In the genomic region with DNA sequence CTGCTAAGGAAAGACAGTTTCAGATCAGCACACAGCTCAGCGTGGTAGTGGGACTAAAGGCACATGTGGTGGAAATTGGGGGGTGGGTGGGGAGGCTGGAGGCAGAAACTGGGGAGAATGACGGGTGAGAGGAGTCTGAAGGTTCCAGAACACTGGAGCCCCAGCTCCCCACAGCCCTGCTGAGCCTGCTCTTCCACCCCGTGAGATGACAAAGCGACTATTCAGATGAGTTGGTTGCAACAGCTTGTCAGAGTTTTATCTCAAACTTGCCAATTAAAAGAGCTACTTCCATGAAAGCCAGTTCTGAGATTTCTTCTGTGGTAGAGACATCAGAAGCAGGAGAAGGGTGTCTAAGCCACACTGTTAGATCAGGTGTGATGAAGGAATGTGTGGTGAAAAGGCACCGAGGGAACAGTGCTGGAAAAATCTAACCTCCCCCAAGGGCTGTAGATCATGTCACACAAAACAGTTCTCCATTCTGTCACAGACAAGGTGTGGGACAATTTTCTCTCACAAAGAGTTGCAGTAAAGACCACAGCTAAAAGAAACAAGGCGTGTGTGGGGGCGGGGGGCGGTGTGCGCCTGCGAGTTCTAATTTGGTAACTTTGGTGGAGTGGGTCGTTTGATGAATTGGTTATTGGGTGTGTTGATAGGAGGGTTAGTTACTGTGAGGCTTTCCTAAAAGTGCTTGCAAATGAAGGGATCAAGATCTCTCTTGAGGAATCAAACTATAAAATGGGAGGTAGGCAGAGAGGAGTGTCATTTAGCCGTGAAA, we compare ENCODE assay signal across 31 cellular contexts. TPM values are rescaled to one million over a fixed set of nuclear protein-coding genes. Genes with fewer than 3 reads are reported as not detected.
DNase-seq lines count a peak whose midpoint lies in the region; ATAC-seq and TF ChIP-seq lines count a peak whose summit lies in the region.
"Had no signal": no experiment of that assay in that cellular context is flagged by ENCODE, and none has a peak within 500 bp of the region (broad histone marks: within the 10 kb centered on the region; RNA-seq: fewer than 3 reads in every experiment).

No MANE protein-coding gene starts in this region.

- peaks cover 0 to 6% (median 0%) of the 10 kb centered on the region in 5 donors for H3K9me3 Mint-ChIP-seq in CD8-positive, alpha-beta memory T cell
- no peaks in the 10 kb centered on the region for H3K9me3 Mint-ChIP-seq in neural progenitor cell

- TF ChIP-seq POLR2A in adrenal gland (IDR thresholded peaks at IDR 0.05): no peak

- peaks cover 12% of the 10 kb centered on the region; the same call in 1 of the 2 replicates for H3K36me3 ChIP-seq in BLaER1
- H3K36me3 ChIP-seq in CD8-positive, alpha-beta memory T cell (ENCODE audit: insufficient read depth, low read length): no peaks in the 10 kb centered on the region
- no peaks in the 10 kb centered on the region for H3K36me3 ChIP-seq in neural progenitor cell
- no peaks in the 10 kb centered on the region for H3K36me3 ChIP-seq in adrenal gland (replicated peaks in 1 of 2)
- H3K36me3 ChIP-seq: colonic mucosa, HAP-1, heart right ventricle had no signal

- peaks cover 37% of the 10 kb centered on the region for H3K4me1 ChIP-seq in BLaER1
- H3K4me1 ChIP-seq in CD8-positive, alpha-beta memory T cell (ENCODE audit: insufficient read depth, low read length): no peaks in the 10 kb centered on the region
- H3K4me1 ChIP-seq in neural progenitor cell: peaks cover 15% of the 10 kb centered on the region
- no peaks in the 10 kb centered on the region for H3K4me1 ChIP-seq in adrenal gland (replicated peaks in 1 of 2)
- H3K4me1 ChIP-seq: colonic mucosa had no signal

- 73 to 82% (median 78%) methylated on average over 12 of the region's 12 CpGs for WGBS in adrenal gland, 4 donors

- H3K27me3 ChIP-seq in BLaER1 (no peaks in the 10 kb centered on the region), neural progenitor cell (peaks cover 6% of the 10 kb centered on the region), adrenal gland (no peaks in the 10 kb centered on the region)
- no peaks in the 10 kb centered on the region for H3K27me3 ChIP-seq in CD8-positive, alpha-beta memory T cell (ENCODE audit: insufficient read depth, low read length, poor library complexity, severe bottlenecking)
- H3K27me3 ChIP-seq: colonic mucosa, heart right ventricle had no signal

- no peak for TF ChIP-seq CTCF in neural progenitor cell (IDR thresholded peaks at IDR 0.05)
- no peak for TF ChIP-seq CTCF in adrenal gland (IDR thresholded peaks at IDR 0.05)

- peaks cover 21% of the 10 kb centered on the region for H3F3A ChIP-seq in neural progenitor cell (ENCODE audit: low read depth)

- intact Hi-C loops in adrenal gland (cut with DNase I): no loop called here

- peaks cover 0 to 2% (median 0%) of the 10 kb centered on the region in 3 donors for H3K36me3 Mint-ChIP-seq in CD8-positive, alpha-beta memory T cell
- no peaks in the 10 kb centered on the region for H3K36me3 Mint-ChIP-seq in neural progenitor cell

- POLR2A ChIA-PET in CD8-positive, alpha-beta memory T cell (lab: Charles Lee): no interaction called here

- H3K27ac ChIP-seq in BLaER1 (no peak overlapping the region), neural progenitor cell (no peak overlapping the region), adrenal gland (no peak overlapping the region)
- H3K27ac ChIP-seq in CD8-positive, alpha-beta memory T cell (ENCODE audit: low read depth, low read length): no peak overlapping the region
- H3K27ac ChIP-seq: colonic mucosa, heart right ventricle had no signal

- H3K79me2 ChIP-seq in neural progenitor cell (ENCODE audit: low read depth): no peaks in the 10 kb centered on the region

- H3K27me3 Mint-ChIP-seq in CD8-positive, alpha-beta memory T cell: no peaks in the 10 kb centered on the region
- peaks cover 7% of the 10 kb centered on the region for H3K27me3 Mint-ChIP-seq in neural progenitor cell (ENCODE audit: insufficient read depth, low read depth)
- H3K27me3 Mint-ChIP-seq: activated CD8-positive, alpha-beta T cell treated with anti-CD3 and anti-CD28 coated beads for 36 hours had no signal

- no peak for ATAC-seq in GM21360 (IDR thresholded peaks at IDR 0.05; ENCODE audit: unreplicated experiment)
- no peak for ATAC-seq in GM21381 (IDR thresholded peaks at IDR 0.05; ENCODE audit: unreplicated experiment)
- ATAC-seq: activated CD8-positive, alpha-beta T cell treated with anti-CD3 and anti-CD28 coated beads for 36 hours; heart right ventricle had no signal

- no peak overlapping the region for H3K4me3 Mint-ChIP-seq in CD8-positive, alpha-beta memory T cell
- H3K4me3 Mint-ChIP-seq in neural progenitor cell: peak overlapping the region; percentile 34
- H3K4me3 Mint-ChIP-seq: activated CD8-positive, alpha-beta T cell treated with anti-CD3 and anti-CD28 coated beads for 36 hours; T-helper 1 cell treated with Interleukin-12 subunit alpha and Interleukin-12 subunit beta and Interleukin-4 antibody, amounts not matched to agents 30 μg/mL and 1 μg/mL, for 36 hours had no signal

- no peak for DNase-seq in CD8-positive, alpha-beta memory T cell
- DNase-seq in globus pallidus (ENCODE audit: low spot score) (peak; percentile 31), neural progenitor cell (ENCODE audit: low spot score) (no peak), adrenal gland (no peak), activated gamma-delta T cell (lab: John Stamatoyannopoulos, UW) (no peak)
- DNase-seq: activated CD4-positive, alpha-beta T cell treated with anti-CD3 and anti-CD28 coated beads for 1 hour; activated CD8-positive, alpha-beta T cell treated with anti-CD3 and anti-CD28 coated beads for 36 hours; activated naive CD4-positive, alpha-beta T cell treated with Interleukin-2 at 50 U/mL for 16 hours; activated T-cell treated with anti-CD3 and anti-CD28 coated beads, Interleukin-2, amount 50 U/mL, for 1 hour; C1 segment of cervical spinal cord; colonic mucosa; DMS79; effector CD8-positive, alpha-beta T cell; erythroblast; GDM1; heart right ventricle; mammary epithelial cell; NCI-H2029; NCI-H446 treated with DMSO at 0.1 percent for 48 hours; NCI-H82; stimulated activated CD4-positive, alpha-beta T cell treated with anti-CD3 and anti-CD28 coated beads, Interleukin-2, amount 100 ng/mL, for 24 hours had no signal

- H3K27ac Mint-ChIP-seq in CD8-positive, alpha-beta memory T cell: peak overlapping the region in 5 of 8 donors; percentile 1 to 47 (median 9)
- H3K27ac Mint-ChIP-seq in neural progenitor cell: peak overlapping the region; percentile 32
- H3K27ac Mint-ChIP-seq: activated CD8-positive, alpha-beta T cell treated with anti-CD3 and anti-CD28 coated beads for 36 hours; T-helper 1 cell treated with Interleukin-12 subunit alpha and Interleukin-12 subunit beta and Interleukin-4 antibody, amounts not matched to agents 30 μg/mL and 1 μg/mL, for 36 hours had no signal

- H4K20me1 ChIP-seq in BLaER1 (no peaks in the 10 kb centered on the region), neural progenitor cell (ENCODE audit: low read depth) (no peaks in the 10 kb centered on the region)

- H3K9me3 ChIP-seq in BLaER1 (peaks cover 7% of the 10 kb centered on the region), neural progenitor cell (ENCODE audit: low read depth) (no peaks in the 10 kb centered on the region), adrenal gland (replicated peaks in 1 of 3) (no peaks in the 10 kb centered on the region)
- no peaks in the 10 kb centered on the region for H3K9me3 ChIP-seq in CD8-positive, alpha-beta memory T cell (ENCODE audit: low read length)
- H3K9me3 ChIP-seq: colonic mucosa, HAP-1, heart right ventricle had no signal

- H3K9ac ChIP-seq in BLaER1 (no peak overlapping the region), neural progenitor cell (no peak overlapping the region)

- H3K4me3 ChIP-seq in BLaER1 (no peak overlapping the region), neural progenitor cell (no peak overlapping the region), adrenal gland (no peak overlapping the region)
- H3K4me3 ChIP-seq in CD8-positive, alpha-beta memory T cell (ENCODE audit: low read length): no peak overlapping the region
- H3K4me3 ChIP-seq: colonic mucosa, HAP-1, heart right ventricle, smooth muscle cell had no signal

- peaks cover 5 to 12% (median 6%) of the 10 kb centered on the region in 3 donors for H3K4me1 Mint-ChIP-seq in CD8-positive, alpha-beta memory T cell
- H3K4me1 Mint-ChIP-seq in neural progenitor cell: peaks cover 38% of the 10 kb centered on the region

- no peak overlapping the region for H2AFZ ChIP-seq in neural progenitor cell (replicated peaks)

- CTCF ChIA-PET in CD8-positive, alpha-beta memory T cell (lab: Charles Lee): interaction anchor here (0.6 to 1.5 kb wide), 2 partner anchors 42 to 872 kb away, joined by 3 read pairs; no protein-coding TSS in a partner anchor

- H3K4me2 ChIP-seq in BLaER1 (peak overlapping the region; percentile 91), neural progenitor cell (no peak overlapping the region)
- H3K4me2 ChIP-seq: smooth muscle cell had no signal

RNA-seq across cellular contexts. Expression of gene CCDC182, which starts 39.0 kb away (rescaled TPM):
- not detected for total RNA-seq in CD8-positive, alpha-beta memory T cell
- polyA plus RNA-seq in CD8-positive, alpha-beta memory T cell: not detected
- not detected in 2 replicates for total RNA-seq in neural progenitor cell (ENCODE audit: low replicate concordance)
- not detected for total RNA-seq in adrenal gland
- not detected for polyA plus RNA-seq in adrenal gland
- total RNA-seq: activated CD8-positive, alpha-beta T cell treated with anti-CD3 and anti-CD28 coated beads for 36 hours; colonic mucosa; fibroblast of villous mesenchyme; heart right ventricle; mammary epithelial cell; OCI-LY7; smooth muscle cell; ureter had no signal
- polyA plus RNA-seq: AG04450, heart right ventricle, mammary epithelial cell, smooth muscle cell had no signal
